Comparison of ENCODE assay signal across 18 cellular contexts in the genomic region with DNA sequence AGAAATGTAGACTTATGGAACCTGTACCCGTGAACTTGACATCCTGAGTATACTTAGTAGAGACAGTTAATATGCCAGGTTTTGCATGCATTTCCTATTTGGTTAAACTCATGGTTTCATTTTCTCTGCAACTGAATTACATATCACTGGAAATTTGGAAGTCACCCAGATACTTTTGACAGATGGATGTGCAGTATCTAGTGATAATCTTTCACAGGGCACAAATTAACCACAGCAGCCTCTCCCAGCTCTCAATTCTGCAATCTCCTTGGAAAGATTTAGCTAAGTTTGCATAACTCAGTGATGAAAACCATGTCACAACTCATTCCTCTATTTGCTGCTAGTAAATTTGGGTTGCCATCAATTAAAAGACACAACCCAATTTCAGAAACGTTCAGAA.
DNase-seq lines count a peak whose midpoint lies in the region; ATAC-seq and TF ChIP-seq lines count a peak whose summit lies in the region.
"Had no signal": no experiment of that assay in that cellular context is flagged by ENCODE, and none has a peak within 500 bp of the region (broad histone marks: within the 10 kb centered on the region; RNA-seq: fewer than 3 reads in every experiment).

No MANE protein-coding gene starts in this region.

- peak; percentile 59 for ATAC-seq in left lobe of liver
- no peak for ATAC-seq in CD4-positive, alpha-beta T cell (ENCODE audit: poor library complexity)
- ATAC-seq in upper lobe of right lung: no peak
- ATAC-seq: HCT116, WTC11 had no signal

- intact Hi-C loops in CD4-positive, alpha-beta T cell (cut with DNase I, micrococcal nuclease): no loop called here
- intact Hi-C loops in upper lobe of right lung (cut with DNase I): no loop called here

- H3K36me3 ChIP-seq in adipocyte (ENCODE audit: control insufficient read depth, insufficient read depth, low read length, severe bottlenecking): no peaks in the 10 kb centered on the region
- no peaks in the 10 kb centered on the region for H3K36me3 ChIP-seq in upper lobe of right lung
- H3K36me3 ChIP-seq: cardiac muscle cell, left ventricle myocardium inferior had no signal

- no peak overlapping the region for H3K4me3 Mint-ChIP-seq in activated naive CD4-positive, alpha-beta T cell treated with anti-CD3 and anti-CD28 coated beads, Interleukin-2, amount 10 ng/mL, durations not matched to agents 7 days and 5 days
- H3K4me3 Mint-ChIP-seq in CD4-positive, alpha-beta T cell: no peak overlapping the region
- H3K4me3 Mint-ChIP-seq: activated naive CD4-positive, alpha-beta T cell treated with anti-CD3 and anti-CD28 coated beads, Interleukin-2, amount 50 U/mL, for 24 hours; endodermal cell; neural crest cell; WTC11 had no signal

- no peaks in the 10 kb centered on the region for H3K9me3 Mint-ChIP-seq in activated naive CD4-positive, alpha-beta T cell treated with anti-CD3 and anti-CD28 coated beads, Interleukin-2, amount 10 ng/mL, durations not matched to agents 7 days and 5 days
- no peaks in the 10 kb centered on the region for H3K9me3 Mint-ChIP-seq in CD4-positive, alpha-beta T cell
- H3K9me3 Mint-ChIP-seq: activated naive CD4-positive, alpha-beta T cell treated with anti-CD3 and anti-CD28 coated beads, Interleukin-2, amount 50 U/mL, for 24 hours; endodermal cell; neural crest cell; WTC11 had no signal

- H3K9me3 ChIP-seq in adipocyte (ENCODE audit: control insufficient read depth, low read length): no peaks in the 10 kb centered on the region
- no peaks in the 10 kb centered on the region for H3K9me3 ChIP-seq in CD4-positive, alpha-beta T cell (ENCODE audit: control insufficient read depth, low read length)
- H3K9me3 ChIP-seq in upper lobe of right lung: no peaks in the 10 kb centered on the region
- H3K9me3 ChIP-seq: left ventricle myocardium inferior had no signal

- POLR2A ChIA-PET in CD4-positive, alpha-beta T cell (lab: Charles Lee): no interaction called here

- no peak overlapping the region for H3K27ac Mint-ChIP-seq in activated naive CD4-positive, alpha-beta T cell treated with anti-CD3 and anti-CD28 coated beads, Interleukin-2, amount 10 ng/mL, durations not matched to agents 7 days and 5 days
- no peak overlapping the region for H3K27ac Mint-ChIP-seq in CD4-positive, alpha-beta T cell
- H3K27ac Mint-ChIP-seq: activated naive CD4-positive, alpha-beta T cell treated with anti-CD3 and anti-CD28 coated beads, Interleukin-2, amount 50 U/mL, for 24 hours; endodermal cell; WTC11 had no signal

- CTCF ChIA-PET in activated naive CD4-positive, alpha-beta T cell treated with anti-CD3 and anti-CD28 coated beads, Interleukin-2, amount 10 ng/mL, durations not matched to agents 7 days and 5 days (lab: Charles Lee): no interaction called here
- CTCF ChIA-PET in CD4-positive, alpha-beta T cell (lab: Charles Lee): no interaction called here

- H3K27me3 ChIP-seq in HL-60 (ENCODE audit: insufficient read depth, poor library complexity, severe bottlenecking) (no peaks in the 10 kb centered on the region), adipocyte (replicated peaks; ENCODE audit: control insufficient read depth, insufficient read depth, low read length) (no peaks in the 10 kb centered on the region), upper lobe of right lung (no peaks in the 10 kb centered on the region)
- H3K27me3 ChIP-seq in CD4-positive, alpha-beta T cell (ENCODE audit: control insufficient read depth, insufficient read depth, low read length): no peaks in the 10 kb centered on the region
- H3K27me3 ChIP-seq: cardiac muscle cell had no signal

- H3K4me3 ChIP-seq in HL-60 (replicated peaks; ENCODE audit: insufficient read depth, low read length): no peak overlapping the region
- peak overlapping the region; percentile 49 for H3K4me3 ChIP-seq in adipocyte (ENCODE audit: low read length)
- no peak overlapping the region for H3K4me3 ChIP-seq in upper lobe of right lung
- H3K4me3 ChIP-seq: cardiac muscle cell, left ventricle myocardium inferior had no signal

- H3K27ac ChIP-seq in HL-60 (replicated peaks): 0 out of 2 replicates have a peak overlapping the region, but pooled peaks have one; percentile 17
- H3K27ac ChIP-seq in CD4-positive, alpha-beta T cell (ENCODE audit: low read depth, low read length): no peak overlapping the region
- no peak overlapping the region for H3K27ac ChIP-seq in upper lobe of right lung
- H3K27ac ChIP-seq: cardiac muscle cell, left ventricle myocardium inferior had no signal

- H3K4me1 ChIP-seq in adipocyte (ENCODE audit: control insufficient read depth, insufficient read depth, low read length) (peaks cover 9% of the 10 kb centered on the region), upper lobe of right lung (no peaks in the 10 kb centered on the region)

- TF ChIP-seq CTCF in HL-60 (IDR thresholded peaks at IDR 0.05; ENCODE audit: insufficient read depth, low read length) (no peak), upper lobe of right lung (IDR thresholded peaks at IDR 0.05) (no peak)
- TF ChIP-seq CTCF in CD4-positive, alpha-beta T cell (IDR thresholded peaks at IDR 0.05): no peak

- H3K4me1 Mint-ChIP-seq in activated naive CD4-positive, alpha-beta T cell treated with anti-CD3 and anti-CD28 coated beads, Interleukin-2, amount 10 ng/mL, durations not matched to agents 7 days and 5 days: no peaks in the 10 kb centered on the region
- peaks cover 9% of the 10 kb centered on the region for H3K4me1 Mint-ChIP-seq in CD4-positive, alpha-beta T cell (ENCODE audit: low read depth)

- DNase-seq in A172 (ENCODE audit: low spot score): peak; percentile 57
- peak in 1 of 2 experiments; percentile 36 for DNase-seq in HL-60 (ENCODE audit: low read depth in 1 of 2, low spot score in 1 of 2)
- DNase-seq in adipocyte (ENCODE audit: low read depth): peak; percentile 72
- DNase-seq in left lobe of liver (ENCODE audit: low spot score): no peak
- no peak for DNase-seq in activated naive CD4-positive, alpha-beta T cell treated with anti-CD3 and anti-CD28 coated beads, Interleukin-2, amount 10 ng/mL, durations not matched to agents 7 days and 5 days
- DNase-seq in CD4-positive, alpha-beta T cell: no peak
- DNase-seq in upper lobe of right lung: no peak
- no peak for DNase-seq in UCSD-AML1 (lab: John Stamatoyannopoulos, UW; ENCODE audit: unreplicated experiment)
- DNase-seq: DMS53; left ventricle myocardium inferior; NCI-H2081 treated with DMSO at 0.1 percent for 48 hours; NK-92 treated with Interleukin-12 subunit alpha and Interleukin-12 subunit beta, amount 100 ng/mL, for 24 hours had no signal

- no peaks in the 10 kb centered on the region for H3K36me3 Mint-ChIP-seq in activated naive CD4-positive, alpha-beta T cell treated with anti-CD3 and anti-CD28 coated beads, Interleukin-2, amount 10 ng/mL, durations not matched to agents 7 days and 5 days
- H3K36me3 Mint-ChIP-seq in CD4-positive, alpha-beta T cell (ENCODE audit: low read depth): no peaks in the 10 kb centered on the region
- H3K36me3 Mint-ChIP-seq: activated naive CD4-positive, alpha-beta T cell treated with anti-CD3 and anti-CD28 coated beads, Interleukin-2, amount 50 U/mL, for 24 hours; WTC11 had no signal

- peaks cover 17% of the 10 kb centered on the region for H3K27me3 Mint-ChIP-seq in activated naive CD4-positive, alpha-beta T cell treated with anti-CD3 and anti-CD28 coated beads, Interleukin-2, amount 10 ng/mL, durations not matched to agents 7 days and 5 days
- peaks cover 1% of the 10 kb centered on the region for H3K27me3 Mint-ChIP-seq in CD4-positive, alpha-beta T cell

- H3K9ac ChIP-seq in adipocyte (ENCODE audit: low read length): no peak overlapping the region

Comparison
In these comparisons a context has a peak if more than half of its experiments do, and no peak if none do; other contexts are left out.
1. DNase-seq: peak in A172 (single experiment) and adipocyte (single experiment); none in left lobe of liver (single experiment), activated naive CD4-positive, alpha-beta T cell treated with anti-CD3 and anti-CD28 coated beads, Interleukin-2, amount 10 ng/mL, durations not matched to agents 7 days and 5 days (single experiment), CD4-positive, alpha-beta T cell (0 of 10), upper lobe of right lung (single experiment) and UCSD-AML1 (single experiment).